ENCODE assay signal across 18 cellular contexts in genomic region chr14:104758981-104759975, GRCh38. TPM values are rescaled to one million over a fixed set of nuclear protein-coding genes. Genes with fewer than 3 reads are reported as not detected.
A peak's percentile ranks its signal among the peaks of the same experiment; 100 is the strongest.
DNase-seq lines count a peak whose midpoint lies in the region; ATAC-seq and TF ChIP-seq lines count a peak whose summit lies in the region.
"Had no signal": no experiment of that assay in that cellular context is flagged by ENCODE, and none has a peak within 500 bp of the region (broad histone marks: within the 10 kb centered on the region; RNA-seq: fewer than 3 reads in every experiment).

No MANE protein-coding gene starts in this region.

- no peaks in the 10 kb centered on the region for H3K27me3 Mint-ChIP-seq in activated naive CD8-positive, alpha-beta T cell treated with anti-CD3 and anti-CD28 coated beads, Interleukin-2, amount 10 ng/mL, durations not matched to agents 7 days and 5 days
- H3K27me3 Mint-ChIP-seq in activated naive CD8-positive, alpha-beta T cell treated with anti-CD3 and anti-CD28 coated beads for 36 hours: no peaks in the 10 kb centered on the region
- no peaks in the 10 kb centered on the region for H3K27me3 Mint-ChIP-seq in nephron (ENCODE audit: low read depth)
- H3K27me3 Mint-ChIP-seq in stimulated activated naive B cell treated with anti-CD40 and anti-IgM and Interleukin-4, amounts not matched to agents 10 μg/mL and 1 μg/mL and 100 μg/mL, for 72 hours: no peaks in the 10 kb centered on the region

- no peak for DNase-seq in activated naive CD8-positive, alpha-beta T cell treated with anti-CD3 and anti-CD28 coated beads, Interleukin-2, amount 10 ng/mL, durations not matched to agents 7 days and 5 days
- DNase-seq in activated naive CD8-positive, alpha-beta T cell treated with anti-CD3 and anti-CD28 coated beads for 36 hours: no peak
- DNase-seq in RWPE1 (ENCODE audit: low spot score) (no peak), COR-L47 (lab: John Stamatoyannopoulos, UW) (no peak)
- DNase-seq in stimulated activated naive B cell treated with anti-CD40 and anti-IgM and Interleukin-4, amounts not matched to agents 10 μg/mL and 1 μg/mL and 100 μg/mL, for 72 hours: no peak
- no peak for DNase-seq in stimulated activated CD4-positive, alpha-beta T cell treated with anti-CD3 and anti-CD28 coated beads, Interleukin-2, amount 100 ng/mL, for 24 hours
- DNase-seq: DMS 273 treated with DMSO at 0.1 percent for 48 hours, GF-D8, HFFc6, KBM-7, NCI-H1694, NCI-H226, NCI-H526 treated with DMSO at 0.1 percent for 48 hours, OCI-M1, SIG-M5 had no signal

- H3K4me3 Mint-ChIP-seq in activated naive CD8-positive, alpha-beta T cell treated with anti-CD3 and anti-CD28 coated beads, Interleukin-2, amount 10 ng/mL, durations not matched to agents 7 days and 5 days: no peak overlapping the region
- H3K4me3 Mint-ChIP-seq in activated naive CD8-positive, alpha-beta T cell treated with anti-CD3 and anti-CD28 coated beads for 36 hours: no peak overlapping the region
- peak overlapping the region; percentile 10 to 31 (median 24) for H3K4me3 Mint-ChIP-seq in nephron
- no peak overlapping the region for H3K4me3 Mint-ChIP-seq in stimulated activated naive B cell treated with anti-CD40 and anti-IgM and Interleukin-4, amounts not matched to agents 10 μg/mL and 1 μg/mL and 100 μg/mL, for 72 hours
- H3K4me3 Mint-ChIP-seq: HFFc6 had no signal

- peaks cover 23% of the 10 kb centered on the region for H3K36me3 Mint-ChIP-seq in activated naive CD8-positive, alpha-beta T cell treated with anti-CD3 and anti-CD28 coated beads, Interleukin-2, amount 10 ng/mL, durations not matched to agents 7 days and 5 days
- peaks cover 31% of the 10 kb centered on the region for H3K36me3 Mint-ChIP-seq in activated naive CD8-positive, alpha-beta T cell treated with anti-CD3 and anti-CD28 coated beads for 36 hours
- peaks cover 62% of the 10 kb centered on the region for H3K36me3 Mint-ChIP-seq in nephron (ENCODE audit: low read depth)
- peaks cover 37 to 54% of the 10 kb centered on the region in 2 donors for H3K36me3 Mint-ChIP-seq in stimulated activated naive B cell treated with anti-CD40 and anti-IgM and Interleukin-4, amounts not matched to agents 10 μg/mL and 1 μg/mL and 100 μg/mL, for 72 hours

- POLR2A ChIA-PET in activated naive CD8-positive, alpha-beta T cell treated with anti-CD3 and anti-CD28 coated beads, Interleukin-2, amount 10 ng/mL, durations not matched to agents 7 days and 5 days (lab: Charles Lee): no interaction called here
- POLR2A ChIA-PET in RWPE1 (lab: Yijun Ruan, JAX; ENCODE audit: low non-redundant PET): no interaction called here

- CTCF ChIA-PET in RWPE1 (lab: Yijun Ruan, JAX): interaction anchor here (1.0 kb wide), 1 partner anchor 9 kb away, joined by 3 read pairs; no protein-coding TSS in a partner anchor

- H3K27ac ChIP-seq in RWPE1: peak overlapping the region; percentile 31
- H3K27ac ChIP-seq: BLaER1 had no signal

- no peaks in the 10 kb centered on the region for H3K9me3 Mint-ChIP-seq in activated naive CD8-positive, alpha-beta T cell treated with anti-CD3 and anti-CD28 coated beads, Interleukin-2, amount 10 ng/mL, durations not matched to agents 7 days and 5 days
- H3K9me3 Mint-ChIP-seq in activated naive CD8-positive, alpha-beta T cell treated with anti-CD3 and anti-CD28 coated beads for 36 hours: no peaks in the 10 kb centered on the region
- peaks cover 8% of the 10 kb centered on the region for H3K9me3 Mint-ChIP-seq in nephron
- H3K9me3 Mint-ChIP-seq in stimulated activated naive B cell treated with anti-CD40 and anti-IgM and Interleukin-4, amounts not matched to agents 10 μg/mL and 1 μg/mL and 100 μg/mL, for 72 hours: peaks cover 0 to 2% of the 10 kb centered on the region in 2 donors
- H3K9me3 Mint-ChIP-seq: HFFc6 had no signal

- peak overlapping the region; percentile 48 for H3K27ac Mint-ChIP-seq in activated naive CD8-positive, alpha-beta T cell treated with anti-CD3 and anti-CD28 coated beads, Interleukin-2, amount 10 ng/mL, durations not matched to agents 7 days and 5 days
- H3K27ac Mint-ChIP-seq in activated naive CD8-positive, alpha-beta T cell treated with anti-CD3 and anti-CD28 coated beads for 36 hours: no peak overlapping the region
- H3K27ac Mint-ChIP-seq in nephron: no peak overlapping the region
- H3K27ac Mint-ChIP-seq in stimulated activated naive B cell treated with anti-CD40 and anti-IgM and Interleukin-4, amounts not matched to agents 10 μg/mL and 1 μg/mL and 100 μg/mL, for 72 hours: peak overlapping the region; percentile 37
- H3K27ac Mint-ChIP-seq: HFFc6 had no signal

- ATAC-seq in activated naive CD8-positive, alpha-beta T cell treated with anti-CD3 and anti-CD28 coated beads, Interleukin-2, amount 10 ng/mL, durations not matched to agents 7 days and 5 days (ENCODE audit: low read depth): no peak
- ATAC-seq in stimulated activated naive B cell treated with anti-CD40 and anti-IgM and Interleukin-4, amounts not matched to agents 10 μg/mL and 1 μg/mL and 100 μg/mL, for 72 hours (replicated peaks): no peak
- ATAC-seq in GM18511 (IDR thresholded peaks at IDR 0.05; ENCODE audit: unreplicated experiment): no peak

- TF ChIP-seq CTCF in RWPE1 (conservative IDR thresholded peaks at IDR 0.05; ENCODE audit: low read depth): no peak
- TF ChIP-seq CTCF in nephron (IDR thresholded peaks at IDR 0.05; ENCODE audit: unreplicated experiment in 3 of 3): no peak

- H3K4me1 Mint-ChIP-seq in activated naive CD8-positive, alpha-beta T cell treated with anti-CD3 and anti-CD28 coated beads, Interleukin-2, amount 10 ng/mL, durations not matched to agents 7 days and 5 days: peaks cover 36% of the 10 kb centered on the region
- peaks cover 34% of the 10 kb centered on the region for H3K4me1 Mint-ChIP-seq in activated naive CD8-positive, alpha-beta T cell treated with anti-CD3 and anti-CD28 coated beads for 36 hours
- H3K4me1 Mint-ChIP-seq in nephron: peaks cover 8% of the 10 kb centered on the region
- H3K4me1 Mint-ChIP-seq in stimulated activated naive B cell treated with anti-CD40 and anti-IgM and Interleukin-4, amounts not matched to agents 10 μg/mL and 1 μg/mL and 100 μg/mL, for 72 hours: peaks cover 17 to 38% of the 10 kb centered on the region in 2 donors

RNA-seq across cellular contexts. Expression of gene SIVA1, which starts 6.3 kb away (rescaled TPM):
- total RNA-seq in activated naive CD8-positive, alpha-beta T cell treated with anti-CD3 and anti-CD28 coated beads, Interleukin-2, amount 10 ng/mL, durations not matched to agents 7 days and 5 days: 100 to 1,000 TPM; 110 to 126 TPM
- total RNA-seq in activated naive CD8-positive, alpha-beta T cell treated with anti-CD3 and anti-CD28 coated beads for 36 hours: 100 to 1,000 TPM; 137 to 147 TPM

RNA-seq across cellular contexts. Expression of gene ADSS1, which starts 35.2 kb away (rescaled TPM):
- 1 to 10 TPM; 2.4 to 2.8 TPM for total RNA-seq in activated naive CD8-positive, alpha-beta T cell treated with anti-CD3 and anti-CD28 coated beads, Interleukin-2, amount 10 ng/mL, durations not matched to agents 7 days and 5 days
- total RNA-seq in activated naive CD8-positive, alpha-beta T cell treated with anti-CD3 and anti-CD28 coated beads for 36 hours: 1 to 10 TPM in 1 of 2 experiments, under 1 TPM in 1; 0.87 to 1.7 TPM

RNA-seq across cellular contexts. Expression of gene AKT1, which starts 36.3 kb away (rescaled TPM):
- total RNA-seq in activated naive CD8-positive, alpha-beta T cell treated with anti-CD3 and anti-CD28 coated beads, Interleukin-2, amount 10 ng/mL, durations not matched to agents 7 days and 5 days: 100 to 1,000 TPM; 178 to 181 TPM
- total RNA-seq in activated naive CD8-positive, alpha-beta T cell treated with anti-CD3 and anti-CD28 coated beads for 36 hours: 100 to 1,000 TPM; 112 TPM

RNA-seq across cellular contexts. Expression of gene ZBTB42, which starts 41.6 kb away (rescaled TPM):
- total RNA-seq in activated naive CD8-positive, alpha-beta T cell treated with anti-CD3 and anti-CD28 coated beads, Interleukin-2, amount 10 ng/mL, durations not matched to agents 7 days and 5 days: 1 to 10 TPM; 6.7 to 6.9 TPM
- 1 to 10 TPM; 1.1 to 1.4 TPM for total RNA-seq in activated naive CD8-positive, alpha-beta T cell treated with anti-CD3 and anti-CD28 coated beads for 36 hours

Comparison
In these comparisons a context has a peak if more than half of its experiments do, and no peak if none do; other contexts are left out.
1. H3K27ac Mint-ChIP-seq: peak in activated naive CD8-positive, alpha-beta T cell treated with anti-CD3 and anti-CD28 coated beads, Interleukin-2, amount 10 ng/mL, durations not matched to agents 7 days and 5 days (single experiment) and stimulated activated naive B cell treated with anti-CD40 and anti-IgM and Interleukin-4, amounts not matched to agents 10 μg/mL and 1 μg/mL and 100 μg/mL, for 72 hours (single experiment); none in activated naive CD8-positive, alpha-beta T cell treated with anti-CD3 and anti-CD28 coated beads for 36 hours (single experiment) and nephron (0 of 3).
2. H3K4me3 Mint-ChIP-seq: peak in nephron (3 of 3); none in activated naive CD8-positive, alpha-beta T cell treated with anti-CD3 and anti-CD28 coated beads, Interleukin-2, amount 10 ng/mL, durations not matched to agents 7 days and 5 days (single experiment), activated naive CD8-positive, alpha-beta T cell treated with anti-CD3 and anti-CD28 coated beads for 36 hours (single experiment) and stimulated activated naive B cell treated with anti-CD40 and anti-IgM and Interleukin-4, amounts not matched to agents 10 μg/mL and 1 μg/mL and 100 μg/mL, for 72 hours (0 of 2).